Comparison of ENCODE assay signal across 13 cellular contexts in the genomic region with DNA sequence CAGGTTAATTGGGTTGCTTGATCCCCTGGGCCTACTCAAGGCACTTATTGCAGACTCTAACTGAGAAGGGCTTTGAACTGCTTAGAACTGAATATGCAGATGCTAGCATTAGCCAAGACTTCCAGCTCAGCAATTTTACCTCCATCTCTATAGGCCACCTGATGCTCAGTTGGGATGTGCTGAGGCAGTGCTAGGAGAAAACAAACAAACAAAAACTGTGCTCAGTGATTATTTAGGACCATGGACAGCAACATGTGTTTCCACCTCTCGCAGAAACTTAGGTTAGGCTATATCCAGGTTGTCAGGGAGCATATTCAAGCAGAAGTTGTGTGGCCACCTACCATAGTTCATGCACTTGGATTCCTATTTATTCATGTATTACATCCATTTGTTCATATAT.
DNase-seq lines count a peak whose midpoint lies in the region; ATAC-seq, FAIRE-seq and TF ChIP-seq lines count a peak whose summit lies in the region.
"Had no signal": no experiment of that assay in that cellular context is flagged by ENCODE, and none has a peak within 500 bp of the region (broad histone marks: within the 10 kb centered on the region; RNA-seq: fewer than 3 reads in every experiment).

No MANE protein-coding gene starts in this region.

- H4K20me1 ChIP-seq in HCT116 (ENCODE audit: insufficient read depth): no peaks in the 10 kb centered on the region

- no peak for TF ChIP-seq RAD21 in HCT116 (IDR thresholded peaks at IDR 0.05; ENCODE audit: low read depth)

- no peak for DNase-seq in HCT116 (ENCODE audit: low read depth, low spot score)
- DNase-seq in NCI-H1105 treated with DMSO at 0.1 percent for 48 hours (lab: John Stamatoyannopoulos, UW): peak; percentile 45
- DNase-seq in bronchial epithelial cell (ENCODE audit: low read depth): peak; percentile 16
- DNase-seq in left lobe of liver (ENCODE audit: low spot score): no peak
- no peak for DNase-seq in SHP77 (lab: John Stamatoyannopoulos, UW)
- DNase-seq: activated naive CD8-positive, alpha-beta T cell treated with anti-CD3 and anti-CD28 coated beads, Interleukin-2, amount 50 U/mL, for 24 hours; CD8-positive, alpha-beta T cell; immature natural killer cell; stimulated activated CD4-positive, alpha-beta T cell treated with anti-CD3 and anti-CD28 coated beads, Interleukin-2, amount 100 ng/mL, for 24 hours had no signal

- H3K36me3 ChIP-seq in HCT116 (ENCODE audit: control insufficient read depth in 1 of 2, insufficient read depth in 2 of 2, low read length in 2 of 2): no peaks in the 10 kb centered on the region
- H3K36me3 ChIP-seq in bronchial epithelial cell (ENCODE audit: control insufficient read depth, insufficient read depth, low read length): no peaks in the 10 kb centered on the region

- ATAC-seq in HCT116: no peak
- ATAC-seq in left lobe of liver: peak; percentile 36
- ATAC-seq in HG02884 (IDR thresholded peaks at IDR 0.05; ENCODE audit: unreplicated experiment): no peak
- ATAC-seq in GM21786 (IDR thresholded peaks at IDR 0.05; ENCODE audit: unreplicated experiment): no peak
- ATAC-seq in GM18909 (IDR thresholded peaks at IDR 0.05; ENCODE audit: poor library complexity, unreplicated experiment): no peak
- ATAC-seq: activated naive CD8-positive, alpha-beta T cell treated with anti-CD3 and anti-CD28 coated beads, Interleukin-2, amount 50 U/mL, for 24 hours; CD8-positive, alpha-beta T cell had no signal

- peak; percentile 64 for FAIRE-seq in bronchial epithelial cell (lab: Jason Lieb, UNC)

- H3K27ac ChIP-seq in HCT116 (ENCODE audit: low read depth, low read length): no peak overlapping the region
- H3K27ac ChIP-seq: coronary artery had no signal

- RAD21 ChIA-PET in HCT116 (lab: Charles Lee; ENCODE audit: low non-redundant PET in 1 of 2, low total read pairs in 2 of 2, uncharacterized antibody in 2 of 2, unreplicated experiment in 2 of 2): no interaction called here

- H3K79me2 ChIP-seq in HCT116 (ENCODE audit: insufficient read depth, low read length): no peaks in the 10 kb centered on the region

- TF ChIP-seq POLR2A in HCT116 (IDR thresholded peaks at IDR 0.05; ENCODE audit: borderline replicate concordance, extremely low read depth, insufficient read depth, insufficient read length): no peak

- H2AFZ ChIP-seq in HCT116 (ENCODE audit: low read depth, low read length, poor library complexity, severe bottlenecking): no peak overlapping the region

- no TSS peak for BruUV-seq in HCT116 (replicated peaks; lab: Mats Ljungman, UMichigan)

- no peak overlapping the region for H3K4me2 ChIP-seq in HCT116 (ENCODE audit: low read length)

- no peak overlapping the region for H3K4me3 ChIP-seq in HCT116 (replicated peaks in 1 of 2; ENCODE audit: low read depth in 1 of 2, low read length in 2 of 2)
- H3K4me3 ChIP-seq in bronchial epithelial cell (ENCODE audit: low read depth, low read length): no peak overlapping the region
- H3K4me3 ChIP-seq: coronary artery had no signal

- CTCF ChIA-PET in HCT116 (lab: Charles Lee): no interaction called here

- TF ChIP-seq CTCF in HCT116 (IDR thresholded peaks at IDR 0.05 in 2 of 3, conservative IDR thresholded peaks at IDR 0.05 in 1 of 3; ENCODE audit: borderline replicate concordance in 1 of 3, insufficient read depth in 1 of 3, low read depth in 2 of 3, low read length in 2 of 3) (no peak), bronchial epithelial cell (IDR thresholded peaks at IDR 0.05; ENCODE audit: insufficient read depth, low read length, severe bottlenecking) (no peak)

- no peaks in the 10 kb centered on the region for H3K4me1 ChIP-seq in HCT116 (ENCODE audit: control insufficient read depth in 1 of 2, insufficient read depth in 2 of 2, low read length in 2 of 2)

- intact Hi-C loops in HCT116 (cut with micrococcal nuclease): no loop called here

- POLR2A ChIA-PET in HCT116 (lab: Charles Lee): no interaction called here

- no peak overlapping the region for H3K9ac ChIP-seq in HCT116 (ENCODE audit: low read length)

- no peaks in the 10 kb centered on the region for H3K9me2 ChIP-seq in HCT116 (ENCODE audit: insufficient read depth)

- no peaks in the 10 kb centered on the region for H3K9me3 ChIP-seq in HCT116 (ENCODE audit: control insufficient read depth in 1 of 2, insufficient read depth in 1 of 2, low read depth in 1 of 2, low read length in 2 of 2)

- H3K27me3 ChIP-seq in HCT116 (ENCODE audit: insufficient read depth, low read length) (peaks cover 29% of the 10 kb centered on the region), bronchial epithelial cell (ENCODE audit: control insufficient read depth, insufficient read depth, low read length) (no peaks in the 10 kb centered on the region)

TF ChIP-seq in HCT116, 20 proteins besides CTCF, POLR2A, EP300 and RAD21:
- TF ChIP-seq, protein P1, sequence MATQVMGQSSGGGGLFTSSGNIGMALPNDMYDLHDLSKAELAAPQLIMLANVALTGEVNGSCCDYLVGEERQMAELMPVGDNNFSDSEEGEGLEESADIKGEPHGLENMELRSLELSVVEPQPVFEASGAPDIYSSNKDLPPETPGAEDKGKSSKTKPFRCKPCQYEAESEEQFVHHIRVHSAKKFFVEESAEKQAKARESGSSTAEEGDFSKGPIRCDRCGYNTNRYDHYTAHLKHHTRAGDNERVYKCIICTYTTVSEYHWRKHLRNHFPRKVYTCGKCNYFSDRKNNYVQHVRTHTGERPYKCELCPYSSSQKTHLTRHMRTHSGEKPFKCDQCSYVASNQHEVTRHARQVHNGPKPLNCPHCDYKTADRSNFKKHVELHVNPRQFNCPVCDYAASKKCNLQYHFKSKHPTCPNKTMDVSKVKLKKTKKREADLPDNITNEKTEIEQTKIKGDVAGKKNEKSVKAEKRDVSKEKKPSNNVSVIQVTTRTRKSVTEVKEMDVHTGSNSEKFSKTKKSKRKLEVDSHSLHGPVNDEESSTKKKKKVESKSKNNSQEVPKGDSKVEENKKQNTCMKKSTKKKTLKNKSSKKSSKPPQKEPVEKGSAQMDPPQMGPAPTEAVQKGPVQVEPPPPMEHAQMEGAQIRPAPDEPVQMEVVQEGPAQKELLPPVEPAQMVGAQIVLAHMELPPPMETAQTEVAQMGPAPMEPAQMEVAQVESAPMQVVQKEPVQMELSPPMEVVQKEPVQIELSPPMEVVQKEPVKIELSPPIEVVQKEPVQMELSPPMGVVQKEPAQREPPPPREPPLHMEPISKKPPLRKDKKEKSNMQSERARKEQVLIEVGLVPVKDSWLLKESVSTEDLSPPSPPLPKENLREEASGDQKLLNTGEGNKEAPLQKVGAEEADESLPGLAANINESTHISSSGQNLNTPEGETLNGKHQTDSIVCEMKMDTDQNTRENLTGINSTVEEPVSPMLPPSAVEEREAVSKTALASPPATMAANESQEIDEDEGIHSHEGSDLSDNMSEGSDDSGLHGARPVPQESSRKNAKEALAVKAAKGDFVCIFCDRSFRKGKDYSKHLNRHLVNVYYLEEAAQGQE (IDR thresholded peaks at IDR 0.05; ENCODE audit: low read depth): peak; percentile 80
- TF ChIP-seq FOSL1 (IDR thresholded peaks at IDR 0.05; ENCODE audit: low read depth) (no peak), EZH2phosphoT487 (IDR thresholded peaks at IDR 0.05; ENCODE audit: borderline replicate concordance) (no peak), SP1 (IDR thresholded peaks at IDR 0.05; ENCODE audit: low read depth) (no peak), SIN3A (IDR thresholded peaks at IDR 0.05; ENCODE audit: low read depth) (no peak)
- TF ChIP-seq, protein P2, sequence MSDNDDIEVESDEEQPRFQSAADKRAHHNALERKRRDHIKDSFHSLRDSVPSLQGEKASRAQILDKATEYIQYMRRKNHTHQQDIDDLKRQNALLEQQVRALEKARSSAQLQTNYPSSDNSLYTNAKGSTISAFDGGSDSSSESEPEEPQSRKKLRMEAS (IDR thresholded peaks at IDR 0.05): no peak
- TF ChIP-seq, protein P3, sequence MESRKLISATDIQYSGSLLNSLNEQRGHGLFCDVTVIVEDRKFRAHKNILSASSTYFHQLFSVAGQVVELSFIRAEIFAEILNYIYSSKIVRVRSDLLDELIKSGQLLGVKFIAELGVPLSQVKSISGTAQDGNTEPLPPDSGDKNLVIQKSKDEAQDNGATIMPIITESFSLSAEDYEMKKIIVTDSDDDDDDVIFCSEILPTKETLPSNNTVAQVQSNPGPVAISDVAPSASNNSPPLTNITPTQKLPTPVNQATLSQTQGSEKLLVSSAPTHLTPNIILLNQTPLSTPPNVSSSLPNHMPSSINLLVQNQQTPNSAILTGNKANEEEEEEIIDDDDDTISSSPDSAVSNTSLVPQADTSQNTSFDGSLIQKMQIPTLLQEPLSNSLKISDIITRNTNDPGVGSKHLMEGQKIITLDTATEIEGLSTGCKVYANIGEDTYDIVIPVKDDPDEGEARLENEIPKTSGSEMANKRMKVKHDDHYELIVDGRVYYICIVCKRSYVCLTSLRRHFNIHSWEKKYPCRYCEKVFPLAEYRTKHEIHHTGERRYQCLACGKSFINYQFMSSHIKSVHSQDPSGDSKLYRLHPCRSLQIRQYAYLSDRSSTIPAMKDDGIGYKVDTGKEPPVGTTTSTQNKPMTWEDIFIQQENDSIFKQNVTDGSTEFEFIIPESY (IDR thresholded peaks at IDR 0.05; ENCODE audit: extremely low read depth, insufficient replicate concordance, low read length): no peak

Comparison
In these comparisons a context has a peak if more than half of its experiments do, and no peak if none do; other contexts are left out.
1. DNase-seq: peak in NCI-H1105 treated with DMSO at 0.1 percent for 48 hours (single experiment) and bronchial epithelial cell (single experiment); none in HCT116 (single experiment), left lobe of liver (single experiment) and SHP77 (0 of 2).